ENCODE assay signal across 26 cellular contexts in genomic region chr17:36129616-36130015, GRCh38. TPM values are rescaled to one million over a fixed set of nuclear protein-coding genes. Genes with fewer than 3 reads are reported as not detected.
DNase-seq lines count a peak whose midpoint lies in the region; ATAC-seq, FAIRE-seq and TF ChIP-seq lines count a peak whose summit lies in the region.
"Had no signal": no experiment of that assay in that cellular context is flagged by ENCODE, and none has a peak within 500 bp of the region (broad histone marks: within the 10 kb centered on the region; RNA-seq: fewer than 3 reads in every experiment).

No MANE protein-coding gene starts in this region.

- intact Hi-C loops in left colon (cut with DNase I, micrococcal nuclease): loop anchor here in 1 of 2 donors (5.0 kb wide), 1 partner anchor 53 kb away; no protein-coding TSS in a partner anchor

- POLR2A ChIA-PET in HEK293 (lab: Yijun Ruan, JAX): interaction anchor here (0.6 kb wide), 1 partner anchor 288 kb away, joined by 3 read pairs; no protein-coding TSS in a partner anchor

- H3K9ac ChIP-seq in mucosa of rectum (ENCODE audit: low read depth in 1 of 2, low read length in 2 of 2): no peak overlapping the region

- no peak overlapping the region for H3K4me3 Mint-ChIP-seq in natural killer cell treated with Interleukin-12 subunit alpha and Interleukin-12 subunit beta and Interleukin-15 and Interleukin-18, amount 100 ng/mL, for 72 hours
- H3K4me3 Mint-ChIP-seq: CD4-positive, alpha-beta memory T cell; GM23338; H9; HFFc6 had no signal

- no peak for DNase-seq in natural killer cell treated with Interleukin-12 subunit alpha and Interleukin-12 subunit beta and Interleukin-15 and Interleukin-18, amount 100 ng/mL, for 72 hours (ENCODE audit: low spot score)
- DNase-seq in HTR-8/SVneo (ENCODE audit: insufficient read length, low spot score) (no peak), left colon (no peak)
- DNase-seq: 8988T; ACHN; AML-193; C1 segment of cervical spinal cord; Calu3; CD4-positive, alpha-beta memory T cell; COR-L47; DMS53; DMS79 treated with DMSO at 0.1 percent for 48 hours; GF-D8; H9; HFFc6 had no signal

- H3K36me3 ChIP-seq in HEK293 (ENCODE audit: control insufficient read depth in 2 of 2, insufficient read depth in 1 of 2, low read length in 2 of 2) (no peaks in the 10 kb centered on the region), mucosa of rectum (ENCODE audit: control insufficient read depth in 2 of 2, insufficient read depth in 2 of 2, low read length in 2 of 2) (no peaks in the 10 kb centered on the region)

- peaks cover 9% of the 10 kb centered on the region for H3K4me1 ChIP-seq in HEK293 (ENCODE audit: control insufficient read depth, insufficient read depth, low read length)
- H3K4me1 ChIP-seq in mucosa of rectum (ENCODE audit: control insufficient read depth in 2 of 2, insufficient read depth in 2 of 2, low read length in 2 of 2): peaks cover 21 to 40% of the 10 kb centered on the region in 2 donors
- H3K4me1 ChIP-seq: A549 had no signal

- no peak for ATAC-seq in natural killer cell treated with Interleukin-12 subunit alpha and Interleukin-12 subunit beta and Interleukin-15 and Interleukin-18, amount 100 ng/mL, for 72 hours
- no peak for ATAC-seq in HG02852 (IDR thresholded peaks at IDR 0.05; ENCODE audit: unreplicated experiment)
- no peak for ATAC-seq in left colon
- ATAC-seq: A549, GM23338, HCT116 had no signal

- no peaks in the 10 kb centered on the region for H3K27me3 ChIP-seq in mucosa of rectum (ENCODE audit: control insufficient read depth in 2 of 2, insufficient read depth in 2 of 2, low read length in 2 of 2)

- TF ChIP-seq CTCF in HEK293 (tag by site-specific recombination; IDR thresholded peaks at IDR 0.05): no peak

- H3K27ac ChIP-seq in HEK293 (ENCODE audit: extremely low read depth, low read depth, low read length) (no peak overlapping the region), mucosa of rectum (ENCODE audit: low read depth in 2 of 2, low read length in 2 of 2) (peak overlapping the region; percentile 79)
- H3K27ac ChIP-seq: A549 had no signal

- H3K9me3 ChIP-seq in HEK293 (ENCODE audit: control insufficient read depth, insufficient read depth, low read depth, low read length) (peaks cover 2% of the 10 kb centered on the region; the same call in 1 of the 2 replicates), mucosa of rectum (ENCODE audit: control insufficient read depth in 2 of 2, low read length in 2 of 2) (peaks cover 8 to 11% of the 10 kb centered on the region in 2 donors)

- no peak for FAIRE-seq in HTR-8/SVneo (lab: Jason Lieb, UNC)
- FAIRE-seq: A549, GM12891, GM18507 had no signal

- CTCF ChIA-PET in HEK293 (lab: Yijun Ruan, JAX): interaction anchor here (0.7 to 16.2 kb wide), 5 partner anchors 16 to 1024 kb away, joined by 3 to 319 read pairs (median 4); no protein-coding TSS in a partner anchor

- H3K9me3 Mint-ChIP-seq in natural killer cell treated with Interleukin-12 subunit alpha and Interleukin-12 subunit beta and Interleukin-15 and Interleukin-18, amount 100 ng/mL, for 72 hours: peaks cover 7% of the 10 kb centered on the region

- peaks cover 26% of the 10 kb centered on the region for H3K36me3 Mint-ChIP-seq in natural killer cell treated with Interleukin-12 subunit alpha and Interleukin-12 subunit beta and Interleukin-15 and Interleukin-18, amount 100 ng/mL, for 72 hours

- peak overlapping the region; percentile 4 to 7 for H3K27ac Mint-ChIP-seq in natural killer cell treated with Interleukin-12 subunit alpha and Interleukin-12 subunit beta and Interleukin-15 and Interleukin-18, amount 100 ng/mL, for 72 hours
- H3K27ac Mint-ChIP-seq: CD4-positive, alpha-beta memory T cell; GM23338; H9; HFFc6 had no signal

- H3K27me3 Mint-ChIP-seq in natural killer cell treated with Interleukin-12 subunit alpha and Interleukin-12 subunit beta and Interleukin-15 and Interleukin-18, amount 100 ng/mL, for 72 hours: no peaks in the 10 kb centered on the region

- peaks cover 48 to 67% of the 10 kb centered on the region in 2 donors for H3K4me1 Mint-ChIP-seq in natural killer cell treated with Interleukin-12 subunit alpha and Interleukin-12 subunit beta and Interleukin-15 and Interleukin-18, amount 100 ng/mL, for 72 hours (ENCODE audit: low read depth in 2 of 2)
- H3K4me1 Mint-ChIP-seq: GM23338 had no signal

- no peak overlapping the region for H3K4me3 ChIP-seq in HEK293 (ENCODE audit: low read depth, low read length)
- H3K4me3 ChIP-seq in mucosa of rectum (ENCODE audit: low read length in 2 of 2): no peak overlapping the region
- H3K4me3 ChIP-seq: A549, GM23338 had no signal

TF ChIP-seq in HEK293, 187 proteins besides CTCF, POLR2A, EP300 and RAD21:
- TF ChIP-seq BCL6B (tag by site-specific recombination; IDR thresholded peaks at IDR 0.05): peak; percentile 92
- no peak for TF ChIP-seq ZNF792 (tag by site-specific recombination; IDR thresholded peaks at IDR 0.05)
TF ChIP-seq in HEK293: peak in this region for 1.

RNA-seq across cellular contexts. Expression of gene CCL4, which starts 26.0 kb away (rescaled TPM):
- total RNA-seq in natural killer cell treated with Interleukin-12 subunit alpha and Interleukin-12 subunit beta and Interleukin-15 and Interleukin-18, amount 100 ng/mL, for 72 hours: 100 to 1,000 TPM; 379 to 582 TPM
- total RNA-seq in left colon: 1 to 10 TPM; 2.2 to 4.5 TPM
- total RNA-seq: Calu3, Daoy, G401, GM23338, H4, H9, HFFc6 had no signal

RNA-seq across cellular contexts. Expression of gene CCL3, which starts 39.7 kb away (rescaled TPM):
- 1,000 to 10,000 TPM; 2,440 to 2,619 TPM for total RNA-seq in natural killer cell treated with Interleukin-12 subunit alpha and Interleukin-12 subunit beta and Interleukin-15 and Interleukin-18, amount 100 ng/mL, for 72 hours
- total RNA-seq in left colon: 1 to 10 TPM; 2.0 to 4.2 TPM
- total RNA-seq: Calu3, G401, GM23338, H4, H9, HFFc6 had no signal

RNA-seq across cellular contexts. Expression of gene TBC1D3B, which starts 46.8 kb away (rescaled TPM):
- 10 to 100 TPM in 1 of 2 donors, 1 to 10 TPM in 1; 9.2 to 10.7 TPM for total RNA-seq in natural killer cell treated with Interleukin-12 subunit alpha and Interleukin-12 subunit beta and Interleukin-15 and Interleukin-18, amount 100 ng/mL, for 72 hours
- 1 to 10 TPM; 7.4 to 8.9 TPM for total RNA-seq in left colon
- total RNA-seq: Daoy, G401 had no signal

Comparison
In these comparisons a context has a peak if more than half of its experiments do, and no peak if none do; other contexts are left out.
1. RNA of gene CCL4, which starts 26.0 kb away (total RNA-seq): 379 to 582 TPM in natural killer cell treated with Interleukin-12 subunit alpha and Interleukin-12 subunit beta and Interleukin-15 and Interleukin-18, amount 100 ng/mL, for 72 hours; 2.2 to 4.5 TPM in left colon; every median in the first group is over 10 times any median in the second.
2. RNA of gene CCL3, which starts 39.7 kb away (total RNA-seq): 2,440 to 2,619 TPM in natural killer cell treated with Interleukin-12 subunit alpha and Interleukin-12 subunit beta and Interleukin-15 and Interleukin-18, amount 100 ng/mL, for 72 hours; 2.0 to 4.2 TPM in left colon; every median in the first group is over 100 times any median in the second.